Comparison of ENCODE assay signal across 13 cellular contexts in genomic region chr12:53749986-53750811, GRCh38. TPM values are rescaled to one million over a fixed set of nuclear protein-coding genes. Genes with fewer than 3 reads are reported as not detected.
DNase-seq lines count a peak whose midpoint lies in the region; ATAC-seq, FAIRE-seq and TF ChIP-seq lines count a peak whose summit lies in the region.
"Had no signal": no experiment of that assay in that cellular context is flagged by ENCODE, and none has a peak within 500 bp of the region (broad histone marks: within the 10 kb centered on the region; RNA-seq: fewer than 3 reads in every experiment).

No MANE protein-coding gene starts in this region.

- no peak for TF ChIP-seq RAD21 in HepG2 (CRISPR knock-in tag; IDR thresholded peaks at IDR 0.05)

- H3F3A ChIP-seq in OCI-LY1 (ENCODE audit: insufficient read depth, low read length): 0 out of 2 replicates have a peak, but pooled peaks cover 9% of the 10 kb centered on the region

- CTCF ChIA-PET in HepG2 (lab: Yijun Ruan, JAX; ENCODE audit: low intra/inter-chr PET ratio, low total read pairs): no interaction called here
- CTCF ChIA-PET in HEK293T (lab: Yijun Ruan, JAX): interaction anchor here (1.5 kb wide), 1 partner anchor 48 kb away, joined by 3 read pairs; no protein-coding TSS in a partner anchor

- WGBS in HepG2 (ENCODE audit: low lambda C conversion rate): 28% methylated on average over 10 of the region's 10 CpGs
- WGBS in right lobe of liver (ENCODE audit: insufficient coverage, low coverage, low lambda C conversion rate, missing lambda C conversion rate): 32% methylated on average over 10 of the region's 10 CpGs
- WGBS in hepatocyte (ENCODE audit: low lambda C conversion rate, missing lambda C conversion rate): 31% methylated on average over 10 of the region's 10 CpGs

- TF ChIP-seq EP300 in HepG2 (IDR thresholded peaks at IDR 0.05; ENCODE audit: low read depth in 2 of 2, low read length in 2 of 2): no peak
- TF ChIP-seq EP300 in HepG2 (CRISPR knock-in tag; IDR thresholded peaks at IDR 0.05; ENCODE audit: borderline replicate concordance): no peak

- no peaks in the 10 kb centered on the region for H3K9me2 ChIP-seq in OCI-LY1 (ENCODE audit: low read depth, low read length)
- no peaks in the 10 kb centered on the region for H3K9me2 ChIP-seq in hepatocyte (replicated peaks; ENCODE audit: insufficient read depth)

- intact Hi-C loops in HepG2 (cut with micrococcal nuclease; ENCODE audit: unreplicated experiment): no loop called here
- intact Hi-C loops in right lobe of liver (cut with DNase I): loop anchor here in 1 of 2 donors (10.0 kb wide), 1 partner anchor 195 kb away; no protein-coding TSS in a partner anchor
- intact Hi-C loops in head of caudate nucleus (cut with DNase I): loop anchor here (10.0 kb wide), 1 partner anchor 205 kb away; no protein-coding TSS in a partner anchor

- no peaks in the 10 kb centered on the region for H4K20me1 ChIP-seq in HepG2 (ENCODE audit: insufficient read depth, low read length)
- H4K20me1 ChIP-seq in OCI-LY1 (ENCODE audit: insufficient read depth, low read length): no peaks in the 10 kb centered on the region
- no peaks in the 10 kb centered on the region for H4K20me1 ChIP-seq in hepatocyte (ENCODE audit: insufficient read depth, poor library complexity, severe bottlenecking)

- H3K4me3 ChIP-seq in HepG2 (replicated peaks in 1 of 3; ENCODE audit: insufficient read depth in 1 of 3, low read depth in 2 of 3, low read length in 3 of 3) (peak overlapping the region in 1 of 3 experiments; percentile 73; a peak in 1 of 6 replicates), right lobe of liver (no peak overlapping the region), OCI-LY1 (ENCODE audit: low read depth, low read length, poor library complexity, severe bottlenecking) (peak overlapping the region; percentile 66), hepatocyte (no peak overlapping the region), thoracic aorta (peak overlapping the region; percentile 75)

- TF ChIP-seq CTCF in HepG2 (CRISPR knock-in tag; IDR thresholded peaks at IDR 0.05): no peak
- TF ChIP-seq CTCF in right lobe of liver (IDR thresholded peaks at IDR 0.05): no peak
- no peak for TF ChIP-seq CTCF in OCI-LY1 (IDR thresholded peaks at IDR 0.05; ENCODE audit: low read length)
- no peak for TF ChIP-seq CTCF in hepatocyte (IDR thresholded peaks at IDR 0.05; ENCODE audit: poor library complexity)
- no peak for TF ChIP-seq CTCF in thoracic aorta (IDR thresholded peaks at IDR 0.05)

- H3K9me3 ChIP-seq in HepG2 (ENCODE audit: low read length): no peaks in the 10 kb centered on the region
- no peaks in the 10 kb centered on the region for H3K9me3 ChIP-seq in right lobe of liver
- H3K9me3 ChIP-seq in OCI-LY1 (ENCODE audit: low read length): no peaks in the 10 kb centered on the region
- no peaks in the 10 kb centered on the region for H3K9me3 ChIP-seq in hepatocyte (ENCODE audit: low read depth)
- no peaks in the 10 kb centered on the region for H3K9me3 ChIP-seq in thoracic aorta

- H3K27ac ChIP-seq in HepG2 (ENCODE audit: extremely low read length, insufficient read depth, low read length): no peak overlapping the region
- H3K27ac ChIP-seq in right lobe of liver: no peak overlapping the region
- H3K27ac ChIP-seq in OCI-LY1 (ENCODE audit: low read depth, low read length, poor library complexity, severe bottlenecking): peak overlapping the region; percentile 94
- no peak overlapping the region for H3K27ac ChIP-seq in hepatocyte
- no peak overlapping the region for H3K27ac ChIP-seq in thoracic aorta
- H3K27ac ChIP-seq: C4-2B had no signal

- H2AFZ ChIP-seq in HepG2 (ENCODE audit: low read length): no peak overlapping the region
- no peak overlapping the region for H2AFZ ChIP-seq in OCI-LY1 (ENCODE audit: low read length)
- H2AFZ ChIP-seq in hepatocyte: peak overlapping the region; percentile 81

- no peak for DNase-seq in HepG2 (ENCODE audit: low spot score)
- DNase-seq in right lobe of liver: no peak
- no peak for DNase-seq in hepatocyte (ENCODE audit: low spot score)
- no peak for DNase-seq in thoracic aorta (ENCODE audit: low spot score)
- no peak for DNase-seq in HEK293T (ENCODE audit: extremely low spot score)
- no peak for DNase-seq in head of caudate nucleus
- DNase-seq: KG1 had no signal

- peaks cover 9 to 95% of the 10 kb centered on the region in 2 experiments; a peak in 4 of 5 replicates for H3K27me3 ChIP-seq in HepG2 (ENCODE audit: control insufficient read depth in 1 of 2, insufficient read depth in 2 of 2, low read length in 2 of 2)
- H3K27me3 ChIP-seq in right lobe of liver: peaks cover 0 to 16% of the 10 kb centered on the region in 2 donors
- no peaks in the 10 kb centered on the region for H3K27me3 ChIP-seq in OCI-LY1 (ENCODE audit: insufficient read depth, low read length)
- H3K27me3 ChIP-seq in hepatocyte: peaks cover 83% of the 10 kb centered on the region
- H3K27me3 ChIP-seq in thoracic aorta (replicated peaks; ENCODE audit: insufficient read depth): peaks cover 11% of the 10 kb centered on the region

- H3K9ac ChIP-seq in HepG2 (ENCODE audit: insufficient read depth, low read depth, low read length) (no peak overlapping the region), OCI-LY1 (ENCODE audit: low read length) (peak overlapping the region; percentile 75; the same call in 1 of the 2 replicates)

- POLR2A ChIA-PET in HepG2 (lab: Yijun Ruan, JAX) (no interaction called here), HEK293T (lab: Yijun Ruan, JAX) (no interaction called here)

- H3K36me3 ChIP-seq in HepG2 (replicated peaks in 1 of 2; ENCODE audit: control insufficient read depth in 1 of 2, insufficient read depth in 2 of 2, low read length in 2 of 2) (no peaks in the 10 kb centered on the region), right lobe of liver (no peaks in the 10 kb centered on the region), OCI-LY1 (ENCODE audit: insufficient read depth, low read length) (no peaks in the 10 kb centered on the region), hepatocyte (replicated peaks; ENCODE audit: insufficient read depth, low read depth) (no peaks in the 10 kb centered on the region), thoracic aorta (no peaks in the 10 kb centered on the region)

- H3K79me2 ChIP-seq in HepG2 (ENCODE audit: insufficient read depth, low read length) (no peaks in the 10 kb centered on the region), OCI-LY1 (ENCODE audit: insufficient read depth, low read length) (no peaks in the 10 kb centered on the region), hepatocyte (no peaks in the 10 kb centered on the region)

- no peak for ATAC-seq in HepG2
- ATAC-seq in right lobe of liver: no peak
- no peak for ATAC-seq in thoracic aorta (ENCODE audit: insufficient number of reproducible peaks, low FRiP score, low read depth)
- no peak for ATAC-seq in activated CD4-positive, CD25-positive, alpha-beta regulatory T cell treated with anti-CD3 and anti-CD28 coated beads, Interleukin-2, amount 50 U/mL, for 24 hours
- ATAC-seq: HCT116 had no signal

- in situ Hi-C loops in HepG2 (cut with HindIII; ENCODE audit: extremely low pct_ligation_motif_present, low pct_unique_long_range_greater_than_20kb): loop anchor here (10.0 kb wide), 1 partner anchor 465 kb away; no protein-coding TSS in a partner anchor

- TF ChIP-seq POLR2A in HepG2 (IDR thresholded peaks at IDR 0.05; ENCODE audit: insufficient read depth in 1 of 2, low read depth in 2 of 2, low read length in 2 of 2) (no peak), right lobe of liver (IDR thresholded peaks at IDR 0.05) (no peak)

- BruUV-seq in HepG2 (replicated peaks; lab: Mats Ljungman, UMichigan): no TSS peak

- FAIRE-seq in HepG2 (lab: Jason Lieb, UNC): no peak

- peak overlapping the region; percentile 87 for H3K4me2 ChIP-seq in HepG2 (ENCODE audit: low read depth, low read length)
- H3K4me2 ChIP-seq in OCI-LY1 (ENCODE audit: low read length): peak overlapping the region; percentile 76
- H3K4me2 ChIP-seq in hepatocyte: peak overlapping the region; percentile 99

- H3K4me1 ChIP-seq in HepG2 (ENCODE audit: insufficient read depth, low read length) (peaks cover 14% of the 10 kb centered on the region), right lobe of liver (peaks cover 0 to 13% (median 6%) of the 10 kb centered on the region in 4 donors), OCI-LY1 (ENCODE audit: insufficient read depth, low read length, severe bottlenecking) (peaks cover 54% of the 10 kb centered on the region), hepatocyte (ENCODE audit: insufficient read depth) (peaks cover 15% of the 10 kb centered on the region), thoracic aorta (ENCODE audit: control insufficient read depth in 1 of 2, low read depth in 2 of 2) (peaks cover 15 to 19% of the 10 kb centered on the region in 2 donors)

RNA-seq across cellular contexts. Expression of gene CISTR, which starts 1.6 kb away (rescaled TPM):
- total RNA-seq in HepG2 (2016; rRNA removed; fragmentation: Illumina TruSeq; extraction: Trizol) (not detected in 2 replicates), right lobe of liver (not detected), hepatocyte (not detected in 2 replicates), thoracic aorta (not detected)
- total RNA-seq in HepG2 (2016; cell fraction: cytosol; rRNA removed; fragmentation: Illumina TruSeq; extraction: Trizol; ENCODE audit: low read depth): not detected in 2 replicates
- total RNA-seq in HepG2 (2016; cell fraction: insoluble cytoplasmic fraction; rRNA removed; fragmentation: Illumina TruSeq; extraction: Trizol): not detected in 2 replicates
- total RNA-seq in HepG2 (2016; cell fraction: membrane; rRNA removed; fragmentation: Illumina TruSeq; extraction: Trizol): not detected in 2 replicates
- not detected in 2 replicates for total RNA-seq in HepG2 (2016; cell fraction: nucleus; rRNA removed; fragmentation: Illumina TruSeq; extraction: Trizol)
- polyA plus RNA-seq in HepG2 (2011; rRNA removed) (not detected in 2 replicates), hepatocyte (not detected in 2 replicates)
- not detected in 2 replicates for polyA plus RNA-seq in HepG2 (2011; cell fraction: cytosol; rRNA removed)
- polyA plus RNA-seq in HepG2 (2011; cell fraction: nucleus; rRNA removed): not detected in 2 replicates
- polyA plus RNA-seq in HepG2 (2012): not detected in 2 replicates
- not detected in 2 replicates for polyA plus RNA-seq in HepG2 (2016; cell fraction: cytosol; fragmentation: Illumina TruSeq; extraction: Trizol; ENCODE audit: low read depth)
- not detected in 2 replicates for polyA plus RNA-seq in HepG2 (2016; cell fraction: insoluble cytoplasmic fraction; fragmentation: Illumina TruSeq; extraction: Trizol; ENCODE audit: low read depth)
- polyA plus RNA-seq in HepG2 (2016; cell fraction: membrane; fragmentation: Illumina TruSeq; extraction: Trizol; ENCODE audit: low read depth): not detected in 2 replicates
- polyA plus RNA-seq in HepG2 (2016; cell fraction: nucleus; fragmentation: Illumina TruSeq; extraction: Trizol; ENCODE audit: insufficient read depth, low read depth): not detected in 2 replicates
- not detected in 2 replicates for polyA minus RNA-seq in HepG2 (2011; rRNA and poly(A)+ RNA removed; ENCODE audit: low replicate concordance)
- polyA minus RNA-seq in HepG2 (2011; cell fraction: cytosol; rRNA and poly(A)+ RNA removed): not detected in 2 replicates
- polyA minus RNA-seq in HepG2 (2011; cell fraction: nucleus; rRNA and poly(A)+ RNA removed): not detected in 2 replicates
- total RNA-seq: esophagus mucosa, NCI-H460 had no signal

RNA-seq across cellular contexts. Expression of gene CALCOCO1, which starts 22.9 kb away (rescaled TPM):
- total RNA-seq in HepG2 (2016; rRNA removed; fragmentation: Illumina TruSeq; extraction: Trizol): 4.9 and 7.7 TPM in 2 replicates
- 0.81 and 0.88 TPM in 2 replicates for total RNA-seq in HepG2 (2016; cell fraction: cytosol; rRNA removed; fragmentation: Illumina TruSeq; extraction: Trizol; ENCODE audit: low read depth)
- total RNA-seq in HepG2 (2016; cell fraction: insoluble cytoplasmic fraction; rRNA removed; fragmentation: Illumina TruSeq; extraction: Trizol): 5.4 and 6.9 TPM in 2 replicates
- total RNA-seq in HepG2 (2016; cell fraction: membrane; rRNA removed; fragmentation: Illumina TruSeq; extraction: Trizol): 1.0 and 1.4 TPM in 2 replicates
- 10.7 and 11.7 TPM in 2 replicates for total RNA-seq in HepG2 (2016; cell fraction: nucleus; rRNA removed; fragmentation: Illumina TruSeq; extraction: Trizol)
- polyA plus RNA-seq in HepG2 (2011; rRNA removed): 47.7 and 57.2 TPM in 2 replicates
- 19.0 and 25.5 TPM in 2 replicates for polyA plus RNA-seq in HepG2 (2011; cell fraction: cytosol; rRNA removed)
- polyA plus RNA-seq in HepG2 (2011; cell fraction: nucleus; rRNA removed): 439 and 465 TPM in 2 replicates
- 33.3 and 36.8 TPM in 2 replicates for polyA plus RNA-seq in HepG2 (2012)
- 0.11 and 0.44 TPM in 2 replicates for polyA plus RNA-seq in HepG2 (2016; cell fraction: cytosol; fragmentation: Illumina TruSeq; extraction: Trizol; ENCODE audit: low read depth)
- 3.8 and 4.3 TPM in 2 replicates for polyA plus RNA-seq in HepG2 (2016; cell fraction: insoluble cytoplasmic fraction; fragmentation: Illumina TruSeq; extraction: Trizol; ENCODE audit: low read depth)
- polyA plus RNA-seq in HepG2 (2016; cell fraction: membrane; fragmentation: Illumina TruSeq; extraction: Trizol; ENCODE audit: low read depth): 0.77 and 1.1 TPM in 2 replicates
- 21.6 and 24.3 TPM in 2 replicates for polyA plus RNA-seq in HepG2 (2016; cell fraction: nucleus; fragmentation: Illumina TruSeq; extraction: Trizol; ENCODE audit: insufficient read depth, low read depth)
- 53.0 and 73.1 TPM in 2 replicates for polyA minus RNA-seq in HepG2 (2011; rRNA and poly(A)+ RNA removed; ENCODE audit: low replicate concordance)
- 5.3 and 6.5 TPM in 2 replicates for polyA minus RNA-seq in HepG2 (2011; cell fraction: cytosol; rRNA and poly(A)+ RNA removed)
- polyA minus RNA-seq in HepG2 (2011; cell fraction: nucleus; rRNA and poly(A)+ RNA removed): 71.2 and 84.0 TPM in 2 replicates
- 10 to 100 TPM; 25.4 to 53.7 (median 34.2) TPM for total RNA-seq in right lobe of liver
- total RNA-seq in hepatocyte: 63.5 and 71.3 TPM in 2 replicates
- 74.4 and 83.1 TPM in 2 replicates for polyA plus RNA-seq in hepatocyte
- total RNA-seq in thoracic aorta: 100 to 1,000 TPM; 272 to 336 TPM

Comparison
In these comparisons a context has a peak if more than half of its experiments do, and no peak if none do; other contexts are left out.
1. H3K4me3 ChIP-seq: peak in OCI-LY1 (single experiment) and thoracic aorta (single experiment); none in right lobe of liver (0 of 3) and hepatocyte (single experiment).
2. Peak in every context shown above with its lines, with median percentiles within 50 percentile points of each other: H3K4me2 ChIP-seq.